ENCODE assay signal across 1 cellular context in the genomic region with DNA sequence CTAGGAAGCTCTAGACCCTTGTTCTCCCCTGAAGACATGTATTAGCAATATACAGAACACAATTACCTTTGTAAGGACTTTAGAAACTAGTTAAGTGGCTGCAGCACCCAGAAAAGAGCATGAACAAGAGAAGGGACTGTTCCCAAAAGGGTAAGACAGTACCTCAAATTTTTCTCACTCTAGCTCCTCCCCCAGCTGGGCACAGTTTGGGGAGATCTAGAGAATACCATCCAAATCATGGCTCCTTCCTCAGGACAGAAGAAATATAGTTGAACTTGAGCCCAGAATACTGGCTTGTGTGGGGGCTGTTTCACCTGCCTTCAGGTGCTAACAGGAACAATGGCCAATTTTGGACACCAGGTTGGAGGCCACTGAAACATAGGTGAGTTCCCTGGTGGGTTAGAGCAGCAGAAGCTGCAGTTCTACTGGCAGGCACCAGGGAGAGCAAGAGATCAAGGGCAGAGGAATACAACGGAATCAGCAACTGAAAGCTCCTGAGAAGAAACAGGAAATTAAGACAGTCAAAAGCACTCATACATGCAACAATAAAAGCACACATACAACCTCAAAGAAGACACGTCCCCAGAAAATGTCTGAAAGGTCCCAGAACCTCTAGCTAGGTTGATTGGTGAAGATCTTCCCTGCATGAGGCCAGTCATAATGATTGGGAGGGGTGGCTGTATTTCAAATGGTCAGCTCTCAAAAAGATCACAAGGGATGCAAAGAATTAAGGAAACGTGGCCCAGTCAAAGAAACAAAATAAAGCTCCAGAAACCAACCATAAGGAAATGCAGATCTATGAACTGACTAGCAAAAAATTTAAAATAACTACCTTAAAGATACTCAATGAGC.
TF ChIP-seq lines count a peak whose summit lies in the region.

No MANE protein-coding gene starts in this region.

TF ChIP-seq in HepG2, 621 proteins besides CTCF, POLR2A, EP300 and RAD21 (continued from another document and continues in another):
- peak; percentile 33; the same call in 1 of the 2 replicates for TF ChIP-seq ARID5B (CRISPR knock-in tag; IDR thresholded peaks at IDR 0.05)
- TF ChIP-seq ZNF768 (CRISPR knock-in tag; IDR thresholded peaks at IDR 0.05): no peak
- TF ChIP-seq ZNF12 (CRISPR knock-in tag; IDR thresholded peaks at IDR 0.05): 0 out of 2 replicates have a peak, but pooled peaks have one; percentile 14
- no peak for TF ChIP-seq TP53 (CRISPR knock-in tag; conservative IDR thresholded peaks at IDR 0.05)
- TF ChIP-seq, protein P1, sequence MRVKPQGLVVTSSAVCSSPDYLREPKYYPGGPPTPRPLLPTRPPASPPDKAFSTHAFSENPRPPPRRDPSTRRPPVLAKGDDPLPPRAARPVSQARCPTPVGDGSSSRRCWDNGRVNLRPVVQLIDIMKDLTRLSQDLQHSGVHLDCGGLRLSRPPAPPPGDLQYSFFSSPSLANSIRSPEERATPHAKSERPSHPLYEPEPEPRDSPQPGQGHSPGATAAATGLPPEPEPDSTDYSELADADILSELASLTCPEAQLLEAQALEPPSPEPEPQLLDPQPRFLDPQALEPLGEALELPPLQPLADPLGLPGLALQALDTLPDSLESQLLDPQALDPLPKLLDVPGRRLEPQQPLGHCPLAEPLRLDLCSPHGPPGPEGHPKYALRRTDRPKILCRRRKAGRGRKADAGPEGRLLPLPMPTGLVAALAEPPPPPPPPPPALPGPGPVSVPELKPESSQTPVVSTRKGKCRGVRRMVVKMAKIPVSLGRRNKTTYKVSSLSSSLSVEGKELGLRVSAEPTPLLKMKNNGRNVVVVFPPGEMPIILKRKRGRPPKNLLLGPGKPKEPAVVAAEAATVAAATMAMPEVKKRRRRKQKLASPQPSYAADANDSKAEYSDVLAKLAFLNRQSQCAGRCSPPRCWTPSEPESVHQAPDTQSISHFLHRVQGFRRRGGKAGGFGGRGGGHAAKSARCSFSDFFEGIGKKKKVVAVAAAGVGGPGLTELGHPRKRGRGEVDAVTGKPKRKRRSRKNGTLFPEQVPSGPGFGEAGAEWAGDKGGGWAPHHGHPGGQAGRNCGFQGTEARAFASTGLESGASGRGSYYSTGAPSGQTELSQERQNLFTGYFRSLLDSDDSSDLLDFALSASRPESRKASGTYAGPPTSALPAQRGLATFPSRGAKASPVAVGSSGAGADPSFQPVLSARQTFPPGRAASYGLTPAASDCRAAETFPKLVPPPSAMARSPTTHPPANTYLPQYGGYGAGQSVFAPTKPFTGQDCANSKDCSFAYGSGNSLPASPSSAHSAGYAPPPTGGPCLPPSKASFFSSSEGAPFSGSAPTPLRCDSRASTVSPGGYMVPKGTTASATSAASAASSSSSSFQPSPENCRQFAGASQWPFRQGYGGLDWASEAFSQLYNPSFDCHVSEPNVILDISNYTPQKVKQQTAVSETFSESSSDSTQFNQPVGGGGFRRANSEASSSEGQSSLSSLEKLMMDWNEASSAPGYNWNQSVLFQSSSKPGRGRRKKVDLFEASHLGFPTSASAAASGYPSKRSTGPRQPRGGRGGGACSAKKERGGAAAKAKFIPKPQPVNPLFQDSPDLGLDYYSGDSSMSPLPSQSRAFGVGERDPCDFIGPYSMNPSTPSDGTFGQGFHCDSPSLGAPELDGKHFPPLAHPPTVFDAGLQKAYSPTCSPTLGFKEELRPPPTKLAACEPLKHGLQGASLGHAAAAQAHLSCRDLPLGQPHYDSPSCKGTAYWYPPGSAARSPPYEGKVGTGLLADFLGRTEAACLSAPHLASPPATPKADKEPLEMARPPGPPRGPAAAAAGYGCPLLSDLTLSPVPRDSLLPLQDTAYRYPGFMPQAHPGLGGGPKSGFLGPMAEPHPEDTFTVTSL (CRISPR knock-in tag; IDR thresholded peaks at IDR 0.05; ENCODE audit: borderline replicate concordance): no peak
- no peak for TF ChIP-seq RBFOX2 (IDR thresholded peaks at IDR 0.05; ENCODE audit: low read depth, low read length)
- no peak for TF ChIP-seq PLRG1 (conservative IDR thresholded peaks at IDR 0.05)
- TF ChIP-seq, protein P2, sequence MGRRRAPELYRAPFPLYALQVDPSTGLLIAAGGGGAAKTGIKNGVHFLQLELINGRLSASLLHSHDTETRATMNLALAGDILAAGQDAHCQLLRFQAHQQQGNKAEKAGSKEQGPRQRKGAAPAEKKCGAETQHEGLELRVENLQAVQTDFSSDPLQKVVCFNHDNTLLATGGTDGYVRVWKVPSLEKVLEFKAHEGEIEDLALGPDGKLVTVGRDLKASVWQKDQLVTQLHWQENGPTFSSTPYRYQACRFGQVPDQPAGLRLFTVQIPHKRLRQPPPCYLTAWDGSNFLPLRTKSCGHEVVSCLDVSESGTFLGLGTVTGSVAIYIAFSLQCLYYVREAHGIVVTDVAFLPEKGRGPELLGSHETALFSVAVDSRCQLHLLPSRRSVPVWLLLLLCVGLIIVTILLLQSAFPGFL (CRISPR knock-in tag; IDR thresholded peaks at IDR 0.05): no peak
- TF ChIP-seq CEBPG (CRISPR knock-in tag; IDR thresholded peaks at IDR 0.05): no peak
- no peak for TF ChIP-seq PHF8 (CRISPR knock-in tag; IDR thresholded peaks at IDR 0.05)
- no peak for TF ChIP-seq NFE2L2 (IDR thresholded peaks at IDR 0.05; ENCODE audit: low read length)
- TF ChIP-seq, protein P3, sequence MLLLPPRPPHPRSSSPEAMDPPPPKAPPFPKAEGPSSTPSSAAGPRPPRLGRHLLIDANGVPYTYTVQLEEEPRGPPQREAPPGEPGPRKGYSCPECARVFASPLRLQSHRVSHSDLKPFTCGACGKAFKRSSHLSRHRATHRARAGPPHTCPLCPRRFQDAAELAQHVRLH (CRISPR knock-in tag; IDR thresholded peaks at IDR 0.05; ENCODE audit: borderline replicate concordance, low read depth): no peak
- TF ChIP-seq MIER2 (CRISPR knock-in tag; IDR thresholded peaks at IDR 0.05): 0 out of 2 replicates have a peak, but pooled peaks have one; percentile 17
- no peak for TF ChIP-seq ZSCAN9 (CRISPR knock-in tag; IDR thresholded peaks at IDR 0.05; ENCODE audit: borderline replicate concordance)
- TF ChIP-seq ZNF780A (CRISPR knock-in tag; IDR thresholded peaks at IDR 0.05): no peak
- TF ChIP-seq THRA (CRISPR knock-in tag; IDR thresholded peaks at IDR 0.05; ENCODE audit: borderline replicate concordance): 0 out of 2 replicates have a peak, but pooled peaks have one; percentile 44
- no peak for TF ChIP-seq ZNF839 (CRISPR knock-in tag; IDR thresholded peaks at IDR 0.05; ENCODE audit: borderline replicate concordance)
- TF ChIP-seq ZFP36L2 (CRISPR knock-in tag; IDR thresholded peaks at IDR 0.05): no peak
- TF ChIP-seq SKI (IDR thresholded peaks at IDR 0.05; ENCODE audit: partially characterized antibody): no peak
- TF ChIP-seq CBFB (CRISPR knock-in tag; IDR thresholded peaks at IDR 0.05): no peak
- TF ChIP-seq ZKSCAN5 (CRISPR knock-in tag; IDR thresholded peaks at IDR 0.05): no peak
- TF ChIP-seq BORCS8-MEF2B (CRISPR knock-in tag; IDR thresholded peaks at IDR 0.05): no peak
- no peak for TF ChIP-seq ZNF546 (CRISPR knock-in tag; conservative IDR thresholded peaks at IDR 0.05)
- no peak for TF ChIP-seq ZNF235 (CRISPR knock-in tag; IDR thresholded peaks at IDR 0.05; ENCODE audit: borderline replicate concordance)
- TF ChIP-seq ZNF747 (CRISPR knock-in tag; IDR thresholded peaks at IDR 0.05; ENCODE audit: borderline replicate concordance): no peak
- no peak for TF ChIP-seq ZNF253 (CRISPR knock-in tag; IDR thresholded peaks at IDR 0.05; ENCODE audit: borderline replicate concordance)
- TF ChIP-seq KLF6 (CRISPR knock-in tag; IDR thresholded peaks at IDR 0.05): no peak
- TF ChIP-seq ZNF670 (CRISPR knock-in tag; IDR thresholded peaks at IDR 0.05; ENCODE audit: borderline replicate concordance): no peak
- TF ChIP-seq ZNF230 (CRISPR knock-in tag; IDR thresholded peaks at IDR 0.05): no peak
- TF ChIP-seq, protein P4, sequence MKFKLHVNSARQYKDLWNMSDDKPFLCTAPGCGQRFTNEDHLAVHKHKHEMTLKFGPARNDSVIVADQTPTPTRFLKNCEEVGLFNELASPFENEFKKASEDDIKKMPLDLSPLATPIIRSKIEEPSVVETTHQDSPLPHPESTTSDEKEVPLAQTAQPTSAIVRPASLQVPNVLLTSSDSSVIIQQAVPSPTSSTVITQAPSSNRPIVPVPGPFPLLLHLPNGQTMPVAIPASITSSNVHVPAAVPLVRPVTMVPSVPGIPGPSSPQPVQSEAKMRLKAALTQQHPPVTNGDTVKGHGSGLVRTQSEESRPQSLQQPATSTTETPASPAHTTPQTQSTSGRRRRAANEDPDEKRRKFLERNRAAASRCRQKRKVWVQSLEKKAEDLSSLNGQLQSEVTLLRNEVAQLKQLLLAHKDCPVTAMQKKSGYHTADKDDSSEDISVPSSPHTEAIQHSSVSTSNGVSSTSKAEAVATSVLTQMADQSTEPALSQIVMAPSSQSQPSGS (CRISPR knock-in tag; IDR thresholded peaks at IDR 0.05): 0 out of 2 replicates have a peak, but pooled peaks have one; percentile 41
- TF ChIP-seq SAP130 (CRISPR knock-in tag; IDR thresholded peaks at IDR 0.05; ENCODE audit: low read depth): 0 out of 2 replicates have a peak, but pooled peaks have one; percentile 23
- no peak for TF ChIP-seq ZKSCAN1 (IDR thresholded peaks at IDR 0.05; ENCODE audit: low read length)
- no peak for TF ChIP-seq ZNF792 (CRISPR knock-in tag; IDR thresholded peaks at IDR 0.05)
- TF ChIP-seq, protein P5, sequence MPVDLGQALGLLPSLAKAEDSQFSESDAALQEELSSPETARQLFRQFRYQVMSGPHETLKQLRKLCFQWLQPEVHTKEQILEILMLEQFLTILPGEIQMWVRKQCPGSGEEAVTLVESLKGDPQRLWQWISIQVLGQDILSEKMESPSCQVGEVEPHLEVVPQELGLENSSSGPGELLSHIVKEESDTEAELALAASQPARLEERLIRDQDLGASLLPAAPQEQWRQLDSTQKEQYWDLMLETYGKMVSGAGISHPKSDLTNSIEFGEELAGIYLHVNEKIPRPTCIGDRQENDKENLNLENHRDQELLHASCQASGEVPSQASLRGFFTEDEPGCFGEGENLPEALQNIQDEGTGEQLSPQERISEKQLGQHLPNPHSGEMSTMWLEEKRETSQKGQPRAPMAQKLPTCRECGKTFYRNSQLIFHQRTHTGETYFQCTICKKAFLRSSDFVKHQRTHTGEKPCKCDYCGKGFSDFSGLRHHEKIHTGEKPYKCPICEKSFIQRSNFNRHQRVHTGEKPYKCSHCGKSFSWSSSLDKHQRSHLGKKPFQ (CRISPR knock-in tag; IDR thresholded peaks at IDR 0.05; ENCODE audit: insufficient replicate concordance): no peak
- TF ChIP-seq ZBTB7B (CRISPR knock-in tag; IDR thresholded peaks at IDR 0.05): no peak
- no peak for TF ChIP-seq ATF7 (IDR thresholded peaks at IDR 0.05)
- no peak for TF ChIP-seq ATF7 (CRISPR knock-in tag; IDR thresholded peaks at IDR 0.05)
- no peak for TF ChIP-seq JUN (CRISPR knock-in tag; IDR thresholded peaks at IDR 0.05)
- TF ChIP-seq YEATS4 (CRISPR knock-in tag; IDR thresholded peaks at IDR 0.05; ENCODE audit: borderline replicate concordance): 0 out of 2 replicates have a peak, but pooled peaks have one; percentile 19
- TF ChIP-seq XRCC5 (optimal IDR thresholded peaks at IDR 0.05; ENCODE audit: low read length): peak; percentile 76
- no peak for TF ChIP-seq IRF1 (CRISPR knock-in tag; IDR thresholded peaks at IDR 0.05; ENCODE audit: low read depth)
- TF ChIP-seq ZNF337 (CRISPR knock-in tag; IDR thresholded peaks at IDR 0.05; ENCODE audit: borderline replicate concordance, low read depth): no peak
